Comparison of ENCODE assay signal across 1 cellular context in genomic region chr9:76690575-76691370, GRCh38.
TF ChIP-seq lines count a peak whose summit lies in the region.

No MANE protein-coding gene starts in this region.

TF ChIP-seq in GM12891, 5 proteins besides CTCF, POLR2A, EP300 and RAD21 (continued from another document):
- no peak for TF ChIP-seq TAF1 (IDR thresholded peaks at IDR 0.05; ENCODE audit: low read depth, low read length)
